7 cellular contexts compared by ENCODE assay signal in the genomic region with DNA sequence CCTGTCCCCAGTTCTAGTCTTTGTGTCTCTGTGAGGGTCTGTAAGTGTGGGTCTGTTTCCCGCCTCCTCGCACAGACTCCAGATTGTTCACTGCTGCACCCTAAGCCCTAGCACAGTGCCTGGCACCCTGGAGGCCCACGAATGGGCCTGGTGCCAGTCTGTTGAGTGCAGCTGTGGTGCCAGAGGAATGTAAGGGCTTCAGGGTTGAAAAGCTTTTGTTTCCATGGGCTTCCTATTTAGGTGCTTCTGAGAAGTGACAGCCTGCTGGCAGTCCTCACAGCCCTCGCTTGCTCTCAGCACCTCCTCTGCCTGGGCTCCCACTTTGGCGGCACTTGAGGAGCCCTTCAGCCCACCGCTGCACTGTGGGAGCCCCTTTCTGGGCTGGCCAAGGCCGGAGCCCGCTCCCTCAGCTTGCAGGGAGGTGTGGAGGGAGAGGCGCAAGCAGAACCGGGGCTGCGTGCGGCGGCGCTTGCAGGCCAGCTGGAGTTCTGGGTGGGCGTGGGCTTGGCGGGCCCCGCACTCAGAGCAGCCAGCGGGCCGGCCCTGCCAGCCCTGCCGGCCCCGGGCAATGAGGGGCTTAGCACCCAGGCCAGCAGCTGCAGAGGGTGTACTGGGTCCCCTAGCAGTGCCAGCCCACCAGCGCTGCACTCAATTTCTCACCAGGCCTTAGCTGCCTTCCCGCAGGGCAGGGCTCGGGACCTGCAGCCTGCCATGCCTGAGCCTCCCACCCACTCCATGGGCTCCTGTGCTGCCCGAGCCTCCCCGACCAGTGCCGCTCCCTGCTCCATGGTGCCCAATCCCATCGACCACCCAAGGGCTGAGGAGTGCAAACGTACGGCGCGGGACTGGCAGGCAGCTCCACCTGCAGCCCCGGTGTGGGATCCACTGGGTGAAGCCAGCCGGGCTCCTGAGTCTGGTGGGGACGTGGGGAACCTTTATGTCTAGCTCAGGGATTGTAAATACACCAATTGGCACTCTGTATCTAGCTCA. TPM values are rescaled to one million over a fixed set of nuclear protein-coding genes. Genes with fewer than 3 reads are reported as not detected.
DNase-seq lines count a peak whose midpoint lies in the region; ATAC-seq and TF ChIP-seq lines count a peak whose summit lies in the region.
"Not testable (repeated sequence)": the region's sequence is repeated elsewhere in the genome, so short reads cannot be mapped to it uniquely, and the experiment has no call there.

No MANE protein-coding gene starts in this region.

- not testable (repeated sequence) for H3K4me3 Mint-ChIP-seq in H9; activated T-helper 17 cell treated with anti-CD3 and anti-CD28 coated beads, Interleukin-2, amount 50 U/mL, for 72 hours; stimulated activated naive B cell treated with anti-CD40 and anti-IgM and Interleukin-4, amounts not matched to agents 10 μg/mL and 1 μg/mL and 100 μg/mL, for 72 hours

- H2BK12ac ChIP-seq in H9 (ENCODE audit: insufficient read length, low read depth, low read length) = not testable (repeated sequence)

- H4K20me1 ChIP-seq in H9 (ENCODE audit: control insufficient read depth, insufficient read depth, insufficient read length) = not testable (repeated sequence)

- no CpG with 5 or more reads among the region's 35 CpGs for WGBS in H9 (ENCODE audit: extremely low coverage, insufficient read length, low lambda C conversion rate)
- 91% methylated on average over 34 of the region's 35 CpGs for WGBS in right cardiac atrium

- H2BK20ac ChIP-seq in H9 (ENCODE audit: low read depth, low read length, poor library complexity, severe bottlenecking) = not testable (repeated sequence)

- not testable (repeated sequence) for H3K27ac ChIP-seq in H9 (ENCODE audit: insufficient read length, low read depth, low read length); coronary artery; right cardiac atrium (ENCODE audit: low read length)

- intact Hi-C loops in Right ventricle myocardium superior (cut with DNase I); right cardiac atrium (cut with DNase I): not testable (repeated sequence)

- H3T11ph ChIP-seq in H9 (ENCODE audit: low read length) = not testable (repeated sequence)

- H3K9ac ChIP-seq in H9 (ENCODE audit: extremely low read depth, insufficient read length, low read length) = not testable (repeated sequence)

- not testable (repeated sequence) for H2BK15ac ChIP-seq in H9 (ENCODE audit: low read depth, low read length)

- not testable (repeated sequence) for H3K23me2 ChIP-seq in H9 (ENCODE audit: insufficient read length, low read depth, low read length, poor library complexity, severe bottlenecking)

- not testable (repeated sequence) for H4K5ac ChIP-seq in H9 (ENCODE audit: insufficient read length, low read depth, low read length)

- H3K4me1 Mint-ChIP-seq in H9; activated T-helper 17 cell treated with anti-CD3 and anti-CD28 coated beads, Interleukin-2, amount 50 U/mL, for 72 hours; stimulated activated naive B cell treated with anti-CD40 and anti-IgM and Interleukin-4, amounts not matched to agents 10 μg/mL and 1 μg/mL and 100 μg/mL, for 72 hours: not testable (repeated sequence)

- H4K91ac ChIP-seq in H9 (ENCODE audit: insufficient read length, low read depth, low read length) = not testable (repeated sequence)

- not testable (repeated sequence) for H2AFZ ChIP-seq in H9 (ENCODE audit: low read length)

- not testable (repeated sequence) for H4K8ac ChIP-seq in H9 (replicated peaks; ENCODE audit: insufficient read length, low read depth, low read length)

- H2AK5ac ChIP-seq in H9 (ENCODE audit: insufficient read length, low read length) = not testable (repeated sequence)

- not testable (repeated sequence) for H3K79me2 ChIP-seq in H9 (ENCODE audit: insufficient read depth, low read length)

- not testable (repeated sequence) for H3K27me3 ChIP-seq in H9 (ENCODE audit: insufficient read depth, low read length); right cardiac atrium (ENCODE audit: control insufficient read depth, insufficient read depth)

- H3K4me2 ChIP-seq in H9 (ENCODE audit: insufficient read depth, insufficient read length, low read length) = not testable (repeated sequence)

- H3K9me3 ChIP-seq in H9 (ENCODE audit: control insufficient read depth, low read depth, low read length); right cardiac atrium (ENCODE audit: control insufficient read depth, low read length): not testable (repeated sequence)

- H3K9me3 Mint-ChIP-seq in H9; activated T-helper 17 cell treated with anti-CD3 and anti-CD28 coated beads, Interleukin-2, amount 50 U/mL, for 72 hours; stimulated activated naive B cell treated with anti-CD40 and anti-IgM and Interleukin-4, amounts not matched to agents 10 μg/mL and 1 μg/mL and 100 μg/mL, for 72 hours: not testable (repeated sequence)

- not testable (repeated sequence) for H3K4ac ChIP-seq in H9 (ENCODE audit: low read depth, low read length)

- TF ChIP-seq CTCF in H9 (conservative IDR thresholded peaks at IDR 0.05); coronary artery (IDR thresholded peaks at IDR 0.05): not testable (repeated sequence)

- H2BK5ac ChIP-seq in H9 (ENCODE audit: insufficient read length, low read length) = not testable (repeated sequence)

- H3K4me3 ChIP-seq in coronary artery; right cardiac atrium (ENCODE audit: low read length): not testable (repeated sequence)

- DNase-seq in H9 (peak; percentile 22), coronary artery (ENCODE audit: low spot score) (peak; percentile 14), mesenteric fat pad (ENCODE audit: low spot score) (peak; percentile 87)
- DNase-seq in Right ventricle myocardium superior; right cardiac atrium; stimulated activated naive B cell treated with anti-CD40 and anti-IgM and Interleukin-4, amounts not matched to agents 10 μg/mL and 1 μg/mL and 100 μg/mL, for 72 hours: not testable (repeated sequence)

- peaks cover 93% of the 10 kb centered on the region for H3K27me3 Mint-ChIP-seq in H9 (ENCODE audit: low read depth)
- H3K27me3 Mint-ChIP-seq in activated T-helper 17 cell treated with anti-CD3 and anti-CD28 coated beads, Interleukin-2, amount 50 U/mL, for 72 hours; stimulated activated naive B cell treated with anti-CD40 and anti-IgM and Interleukin-4, amounts not matched to agents 10 μg/mL and 1 μg/mL and 100 μg/mL, for 72 hours: not testable (repeated sequence)

- not testable (repeated sequence) for H3K79me1 ChIP-seq in H9 (ENCODE audit: insufficient read depth, low read depth, low read length, poor library complexity, severe bottlenecking)

- not testable (repeated sequence) for H3K36me3 Mint-ChIP-seq in H9 (ENCODE audit: insufficient read depth in 1 of 3, low read depth in 3 of 3)
- peaks cover 25% of the 10 kb centered on the region for H3K36me3 Mint-ChIP-seq in activated T-helper 17 cell treated with anti-CD3 and anti-CD28 coated beads, Interleukin-2, amount 50 U/mL, for 72 hours (ENCODE audit: low read depth)
- peaks cover 20 to 25% of the 10 kb centered on the region in 2 donors for H3K36me3 Mint-ChIP-seq in stimulated activated naive B cell treated with anti-CD40 and anti-IgM and Interleukin-4, amounts not matched to agents 10 μg/mL and 1 μg/mL and 100 μg/mL, for 72 hours

- H3K27ac Mint-ChIP-seq in H9 = not testable (repeated sequence)
- peak overlapping the region; percentile 21 for H3K27ac Mint-ChIP-seq in activated T-helper 17 cell treated with anti-CD3 and anti-CD28 coated beads, Interleukin-2, amount 50 U/mL, for 72 hours
- peak overlapping the region; percentile 39 for H3K27ac Mint-ChIP-seq in stimulated activated naive B cell treated with anti-CD40 and anti-IgM and Interleukin-4, amounts not matched to agents 10 μg/mL and 1 μg/mL and 100 μg/mL, for 72 hours

- not testable (repeated sequence) for H2BK120ac ChIP-seq in H9 (ENCODE audit: low read depth, low read length, poor library complexity, severe bottlenecking)

- not testable (repeated sequence) for H3K18ac ChIP-seq in H9 (ENCODE audit: insufficient read length, low read depth, low read length)

- H3K4me1 ChIP-seq in H9 (ENCODE audit: insufficient read depth, low read length) = not testable (repeated sequence)
- H3K4me1 ChIP-seq in right cardiac atrium (ENCODE audit: control insufficient read depth, insufficient read depth, low read length) = peaks cover 23% of the 10 kb centered on the region

- H3K14ac ChIP-seq in H9 (ENCODE audit: insufficient read depth, low read length) = not testable (repeated sequence)

- not testable (repeated sequence) for H3K56ac ChIP-seq in H9 (ENCODE audit: insufficient read length, low read depth, low read length)

- not testable (repeated sequence) for ATAC-seq in activated T-helper 17 cell treated with anti-CD3 and anti-CD28 coated beads, Interleukin-2, amount 50 U/mL, for 72 hours (replicated peaks); stimulated activated naive B cell treated with anti-CD40 and anti-IgM and Interleukin-4, amounts not matched to agents 10 μg/mL and 1 μg/mL and 100 μg/mL, for 72 hours (replicated peaks)
- ATAC-seq in Right ventricle myocardium superior (ENCODE audit: poor library complexity) (peak; percentile 82), right cardiac atrium (peak; percentile 35 to 66)

- not testable (repeated sequence) for H3K23ac ChIP-seq in H9 (ENCODE audit: insufficient read length, low read depth, low read length)

RNA-seq across cellular contexts. Expression of gene CCDC92, which starts 25.8 kb away (rescaled TPM):
- total RNA-seq in H9 (2021) (1.0 and 1.3 TPM in 2 replicates), Right ventricle myocardium superior (54.0 TPM), right cardiac atrium (10 to 100 TPM; 47.5 to 64.4 (median 52.4) TPM), mesenteric fat pad (68.7 TPM)
- 10 to 100 TPM; 19.2 to 19.4 TPM for total RNA-seq in activated T-helper 17 cell treated with anti-CD3 and anti-CD28 coated beads, Interleukin-2, amount 50 U/mL, for 72 hours
- 80.0 TPM for polyA plus RNA-seq in right cardiac atrium

RNA-seq across cellular contexts. Expression of gene ZNF664, which starts 26.2 kb away (rescaled TPM):
- total RNA-seq in H9 (2021) (29.5 and 31.7 TPM in 2 replicates), Right ventricle myocardium superior (71.3 TPM), right cardiac atrium (10 to 100 TPM; 73.6 to 80.6 (median 77.0) TPM), mesenteric fat pad (85.0 TPM)
- 10 to 100 TPM; 35.6 to 48.3 TPM for total RNA-seq in activated T-helper 17 cell treated with anti-CD3 and anti-CD28 coated beads, Interleukin-2, amount 50 U/mL, for 72 hours
- 50.2 TPM for polyA plus RNA-seq in right cardiac atrium
